Comparison of ENCODE assay signal across 1 cellular context in the genomic region with DNA sequence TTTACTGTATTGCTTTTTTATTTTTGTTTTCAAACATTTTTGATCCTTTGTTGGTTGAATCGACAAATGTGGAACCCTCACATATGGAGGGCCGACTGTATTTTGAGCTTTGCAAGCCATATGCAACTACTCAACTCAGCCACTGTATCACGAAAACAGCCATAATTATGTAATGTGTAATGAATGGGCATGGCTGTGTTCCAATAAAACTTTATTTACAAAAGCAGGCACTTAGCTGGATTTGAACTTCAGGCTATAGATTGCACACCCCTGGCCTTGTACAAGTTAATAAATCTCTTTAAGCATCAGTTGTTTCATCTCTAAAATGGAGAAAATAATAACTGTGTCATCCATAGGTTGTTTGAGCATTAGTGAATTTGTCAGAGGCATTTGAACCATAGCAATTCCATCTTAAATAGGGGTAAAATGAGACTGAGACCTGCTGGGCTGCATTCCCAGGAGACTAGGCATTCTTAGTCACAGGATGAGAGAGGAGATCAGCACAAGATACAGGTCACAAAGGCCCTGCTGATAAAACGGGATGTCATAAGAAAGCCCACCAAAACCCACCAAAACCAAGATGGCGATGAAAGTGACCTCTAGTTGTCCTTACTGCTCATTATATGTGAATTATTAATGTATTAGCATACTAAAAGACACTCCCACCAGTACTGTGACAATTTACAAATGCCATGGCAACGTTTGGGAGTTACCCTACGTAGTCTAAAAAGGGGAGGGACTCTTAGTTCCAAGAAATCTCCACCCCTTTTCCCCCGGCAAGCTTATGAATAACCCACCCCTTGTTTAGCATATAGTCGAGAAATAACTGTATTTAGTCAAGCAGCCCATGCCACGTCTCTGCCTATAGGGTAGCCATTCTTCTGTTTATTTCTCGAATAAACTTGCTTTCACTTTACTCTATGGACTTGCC.
A peak's percentile ranks its signal among the peaks of the same experiment; 100 is the strongest.
TF ChIP-seq lines count a peak whose summit lies in the region.

No MANE protein-coding gene starts in this region.

TF ChIP-seq in GM12878, 131 proteins besides CTCF, POLR2A, EP300 and RAD21:
- TF ChIP-seq KDM1A (IDR thresholded peaks at IDR 0.05; ENCODE audit: borderline replicate concordance), result no peak
- TF ChIP-seq, protein P1, sequence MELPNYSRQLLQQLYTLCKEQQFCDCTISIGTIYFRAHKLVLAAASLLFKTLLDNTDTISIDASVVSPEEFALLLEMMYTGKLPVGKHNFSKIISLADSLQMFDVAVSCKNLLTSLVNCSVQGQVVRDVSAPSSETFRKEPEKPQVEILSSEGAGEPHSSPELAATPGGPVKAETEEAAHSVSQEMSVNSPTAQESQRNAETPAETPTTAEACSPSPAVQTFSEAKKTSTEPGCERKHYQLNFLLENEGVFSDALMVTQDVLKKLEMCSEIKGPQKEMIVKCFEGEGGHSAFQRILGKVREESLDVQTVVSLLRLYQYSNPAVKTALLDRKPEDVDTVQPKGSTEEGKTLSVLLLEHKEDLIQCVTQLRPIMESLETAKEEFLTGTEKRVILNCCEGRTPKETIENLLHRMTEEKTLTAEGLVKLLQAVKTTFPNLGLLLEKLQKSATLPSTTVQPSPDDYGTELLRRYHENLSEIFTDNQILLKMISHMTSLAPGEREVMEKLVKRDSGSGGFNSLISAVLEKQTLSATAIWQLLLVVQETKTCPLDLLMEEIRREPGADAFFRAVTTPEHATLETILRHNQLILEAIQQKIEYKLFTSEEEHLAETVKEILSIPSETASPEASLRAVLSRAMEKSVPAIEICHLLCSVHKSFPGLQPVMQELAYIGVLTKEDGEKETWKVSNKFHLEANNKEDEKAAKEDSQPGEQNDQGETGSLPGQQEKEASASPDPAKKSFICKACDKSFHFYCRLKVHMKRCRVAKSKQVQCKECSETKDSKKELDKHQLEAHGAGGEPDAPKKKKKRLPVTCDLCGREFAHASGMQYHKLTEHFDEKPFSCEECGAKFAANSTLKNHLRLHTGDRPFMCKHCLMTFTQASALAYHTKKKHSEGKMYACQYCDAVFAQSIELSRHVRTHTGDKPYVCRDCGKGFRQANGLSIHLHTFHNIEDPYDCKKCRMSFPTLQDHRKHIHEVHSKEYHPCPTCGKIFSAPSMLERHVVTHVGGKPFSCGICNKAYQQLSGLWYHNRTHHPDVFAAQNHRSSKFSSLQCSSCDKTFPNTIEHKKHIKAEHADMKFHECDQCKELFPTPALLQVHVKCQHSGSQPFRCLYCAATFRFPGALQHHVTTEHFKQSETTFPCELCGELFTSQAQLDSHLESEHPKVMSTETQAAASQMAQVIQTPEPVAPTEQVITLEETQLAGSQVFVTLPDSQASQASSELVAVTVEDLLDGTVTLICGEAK (IDR thresholded peaks at IDR 0.05; ENCODE audit: borderline replicate concordance), result peak; percentile 51; the same call in 1 of the 2 replicates
